19 cellular contexts compared by ENCODE assay signal in the genomic region with DNA sequence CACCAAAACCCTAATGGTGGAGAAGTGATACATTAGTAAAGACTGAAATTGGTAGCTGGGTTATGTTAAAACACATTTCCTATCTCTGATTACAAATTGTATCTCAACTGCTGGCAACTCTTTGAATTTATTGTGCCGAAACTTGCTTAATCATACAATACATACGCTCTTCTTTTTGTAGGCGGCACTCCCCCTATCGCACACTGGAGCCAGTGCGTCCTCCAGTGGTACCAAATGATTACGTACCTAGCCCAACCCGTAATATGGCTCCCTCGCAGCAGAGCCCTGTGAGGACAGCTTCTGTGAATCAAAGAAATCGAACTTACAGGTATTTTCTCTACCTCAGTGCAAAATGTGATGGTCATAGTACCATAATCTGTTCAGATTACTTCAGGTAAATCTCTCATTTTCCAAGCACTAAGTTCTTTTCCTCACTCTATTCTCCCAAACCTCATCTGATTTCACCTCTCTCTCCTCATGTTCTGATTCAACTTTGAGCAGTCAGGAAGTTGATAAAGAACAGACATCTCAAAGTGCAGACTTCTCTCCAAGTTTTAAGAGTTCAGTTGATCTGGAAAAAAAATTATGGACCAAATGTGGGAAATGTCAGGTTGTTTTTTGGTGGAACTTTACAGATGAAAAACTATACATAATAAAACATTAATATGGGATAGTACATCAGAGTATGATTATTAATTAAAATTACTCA.
DNase-seq lines count a peak whose midpoint lies in the region; ATAC-seq, FAIRE-seq and TF ChIP-seq lines count a peak whose summit lies in the region.
"Had no signal": no experiment of that assay in that cellular context is flagged by ENCODE, and none has a peak within 500 bp of the region (broad histone marks: within the 10 kb centered on the region; RNA-seq: fewer than 3 reads in every experiment).

No MANE protein-coding gene starts in this region.

- no peak overlapping the region for H3K4me2 ChIP-seq in A549
- no peak overlapping the region for H3K4me2 ChIP-seq in SK-N-SH
- no peak overlapping the region for H3K4me2 ChIP-seq in mammary epithelial cell (ENCODE audit: insufficient read depth, low read depth, low read length)
- H3K4me2 ChIP-seq: BLaER1 treated with 17β-estradiol and CSF1 and Interleukin-3, amounts not matched to agents 10 nM and 100 nM had no signal

- no peaks in the 10 kb centered on the region for H3K36me3 Mint-ChIP-seq in natural killer cell

- no peak for TF ChIP-seq POLR2A in A549 (IDR thresholded peaks at IDR 0.05; ENCODE audit: low read length)

- in situ Hi-C loops in mammary epithelial cell (cut with MboI; ENCODE audit: low sequenced_read_pairs in 2 of 2): no loop called here

- intact Hi-C loops in natural killer cell (cut with micrococcal nuclease): no loop called here
- intact Hi-C loops in mammary epithelial cell (cut with micrococcal nuclease): no loop called here

- H3K27me3 Mint-ChIP-seq in natural killer cell (ENCODE audit: low read depth in 2 of 2): no peaks in the 10 kb centered on the region
- H3K27me3 Mint-ChIP-seq: activated T-helper 17 cell treated with anti-CD3 and anti-CD28 coated beads, Interleukin-2, amount 50 U/mL, for 72 hours; naive thymus-derived CD4-positive, alpha-beta T cell had no signal

- H3K4me3 ChIP-seq in A549 (no peak overlapping the region), GM06990 (replicated peaks; ENCODE audit: low read depth, low read length) (no peak overlapping the region), SK-N-SH (ENCODE audit: low read depth in 2 of 2, low read length in 1 of 2) (no peak overlapping the region), fibroblast of the aortic adventitia (ENCODE audit: low read depth, low read length) (no peak overlapping the region), mammary epithelial cell (replicated peaks in 1 of 3; ENCODE audit: insufficient read depth in 1 of 3, low read depth in 2 of 3, low read length in 3 of 3) (no peak overlapping the region)
- H3K4me3 ChIP-seq: ascending aorta; BLaER1 treated with 17β-estradiol and CSF1 and Interleukin-3, amounts not matched to agents 10 nM and 100 nM; left lung; right atrium auricular region had no signal

- POLR2A ChIA-PET in A549 (lab: Yijun Ruan, JAX) (no interaction called here), SK-N-SH (lab: Yijun Ruan, JAX) (no interaction called here)

- H3K27ac Mint-ChIP-seq in natural killer cell: no peak overlapping the region
- H3K27ac Mint-ChIP-seq: activated T-helper 17 cell treated with anti-CD3 and anti-CD28 coated beads, Interleukin-2, amount 50 U/mL, for 72 hours; naive thymus-derived CD4-positive, alpha-beta T cell had no signal

- H3K9me3 ChIP-seq in A549 (no peaks in the 10 kb centered on the region), SK-N-SH (no peaks in the 10 kb centered on the region), mammary epithelial cell (replicated peaks; ENCODE audit: insufficient read depth, low read length) (peaks cover 3% of the 10 kb centered on the region)
- H3K9me3 ChIP-seq: ascending aorta, right atrium auricular region had no signal

- H3K79me2 ChIP-seq in SK-N-SH (ENCODE audit: insufficient read depth): peaks cover 36% of the 10 kb centered on the region
- no peaks in the 10 kb centered on the region for H3K79me2 ChIP-seq in mammary epithelial cell (ENCODE audit: insufficient read depth, low read length)

- FAIRE-seq in A549 (lab: Jason Lieb, UNC): no peak

- TF ChIP-seq CTCF in A549 (IDR thresholded peaks at IDR 0.05): peak; percentile 23; the same call in 2 of the 3 replicates
- peak; percentile 10 for TF ChIP-seq CTCF in GM06990 (IDR thresholded peaks at IDR 0.05; ENCODE audit: insufficient read depth, low read length, poor library complexity, severe bottlenecking)
- no peak; the same call in 1 of the 2 replicates for TF ChIP-seq CTCF in SK-N-SH (IDR thresholded peaks at IDR 0.05)
- TF ChIP-seq CTCF in fibroblast of the aortic adventitia (IDR thresholded peaks at IDR 0.05; ENCODE audit: insufficient read depth, low read length): no peak
- TF ChIP-seq CTCF in natural killer cell (IDR thresholded peaks at IDR 0.05): no peak
- TF ChIP-seq CTCF in mammary epithelial cell (conservative IDR thresholded peaks at IDR 0.05 in 1 of 2, IDR thresholded peaks at IDR 0.05 in 1 of 2; ENCODE audit: extremely low read depth in 1 of 2, insufficient read depth in 1 of 2, low read depth in 1 of 2, low read length in 2 of 2): no peak

- TF ChIP-seq RAD21 in A549 (conservative IDR thresholded peaks at IDR 0.05 in 1 of 2, IDR thresholded peaks at IDR 0.05 in 1 of 2) (peak; percentile 28 to 48; a peak in 3 of 5 replicates), SK-N-SH (IDR thresholded peaks at IDR 0.05; ENCODE audit: low read length) (peak; percentile 29; the same call in 1 of the 2 replicates)

- peaks cover 0 to 2% of the 10 kb centered on the region in 2 donors for H3K9me3 Mint-ChIP-seq in natural killer cell
- H3K9me3 Mint-ChIP-seq: activated T-helper 17 cell treated with anti-CD3 and anti-CD28 coated beads, Interleukin-2, amount 50 U/mL, for 72 hours had no signal

- H3K27ac ChIP-seq in A549: no peak overlapping the region
- peak overlapping the region in 1 of 2 experiments; percentile 23; a peak in 1 of 4 replicates for H3K27ac ChIP-seq in SK-N-SH (ENCODE audit: low read depth in 2 of 2, low read length in 1 of 2)
- H3K27ac ChIP-seq in mammary epithelial cell (ENCODE audit: insufficient read depth, low read depth, low read length): no peak overlapping the region
- H3K27ac ChIP-seq: ascending aorta; BLaER1 treated with 17β-estradiol and CSF1 and Interleukin-3, amounts not matched to agents 10 nM and 100 nM; left lung had no signal

- H3K4me1 ChIP-seq in A549: no peaks in the 10 kb centered on the region
- H3K4me1 ChIP-seq in SK-N-SH (ENCODE audit: control insufficient read depth in 1 of 2, insufficient read depth in 2 of 2, low read depth in 1 of 2, low read length in 1 of 2): peaks cover 0 to 6% of the 10 kb centered on the region in 2 experiments; a peak in 2 of 4 replicates
- H3K4me1 ChIP-seq in mammary epithelial cell (ENCODE audit: insufficient read depth, low read length): no peaks in the 10 kb centered on the region
- H3K4me1 ChIP-seq: ascending aorta; BLaER1 treated with 17β-estradiol and CSF1 and Interleukin-3, amounts not matched to agents 10 nM and 100 nM; left lung had no signal

- DNase-seq in A549 (ENCODE audit: low read depth in 1 of 2, low spot score in 1 of 2): peak; percentile 10 to 59
- no peak for DNase-seq in GM06990 (ENCODE audit: extremely low read depth, insufficient read length)
- DNase-seq in SK-N-SH: peak; percentile 20
- peak; percentile 32 for DNase-seq in fibroblast of the aortic adventitia (ENCODE audit: low read depth)
- no peak for DNase-seq in natural killer cell
- no peak for DNase-seq in mammary epithelial cell
- DNase-seq: activated CD4-positive, alpha-beta T cell treated with anti-CD3 and anti-CD28 coated beads, Interleukin-2, amount 50 U/mL, for 1 hour; GF-D8; left lung; naive thymus-derived CD4-positive, alpha-beta T cell; NCI-H187 treated with DMSO at 0.1 percent for 48 hours; stimulated activated CD4-positive, alpha-beta T cell treated with anti-CD3 and anti-CD28 coated beads, Interleukin-2, amount 100 ng/mL, for 48 hours; SW 1271 had no signal

- H3K9ac ChIP-seq in SK-N-SH: no peak overlapping the region
- H3K9ac ChIP-seq in mammary epithelial cell (ENCODE audit: insufficient read depth, low read length): no peak overlapping the region
- H3K9ac ChIP-seq: BLaER1 treated with 17β-estradiol and CSF1 and Interleukin-3, amounts not matched to agents 10 nM and 100 nM had no signal

- BruUV-seq in mammary epithelial cell (replicated peaks; lab: Mats Ljungman, UMichigan): no TSS peak

- H3K4me1 Mint-ChIP-seq in natural killer cell: peaks cover 6 to 9% of the 10 kb centered on the region in 2 donors
- H3K4me1 Mint-ChIP-seq: activated T-helper 17 cell treated with anti-CD3 and anti-CD28 coated beads, Interleukin-2, amount 50 U/mL, for 72 hours; naive thymus-derived CD4-positive, alpha-beta T cell had no signal

- TF ChIP-seq EP300 in A549 (IDR thresholded peaks at IDR 0.05) (no peak), SK-N-SH (IDR thresholded peaks at IDR 0.05; ENCODE audit: borderline replicate concordance in 1 of 2, low read depth in 1 of 2, low read length in 1 of 2) (no peak)

- H3K36me3 ChIP-seq in GM06990 (ENCODE audit: control insufficient read depth, insufficient read depth, low read length) (peaks cover 1% of the 10 kb centered on the region), SK-N-SH (replicated peaks in 1 of 2; ENCODE audit: control insufficient read depth in 1 of 2, insufficient read depth in 2 of 2, low read length in 1 of 2) (peaks cover 42 to 64% of the 10 kb centered on the region in 2 experiments), mammary epithelial cell (ENCODE audit: insufficient read depth, low read length) (peaks cover 2% of the 10 kb centered on the region)

- H3K4me3 Mint-ChIP-seq in natural killer cell: no peak overlapping the region
- H3K4me3 Mint-ChIP-seq: activated T-helper 17 cell treated with anti-CD3 and anti-CD28 coated beads, Interleukin-2, amount 50 U/mL, for 72 hours; naive thymus-derived CD4-positive, alpha-beta T cell had no signal

- CTCF ChIA-PET in A549 (lab: Yijun Ruan, JAX) (interaction anchor here (0.9 to 1.2 kb wide), 2 partner anchors 10 to 157 kb away, joined by 3 read pairs; no protein-coding TSS in a partner anchor), SK-N-SH (lab: Yijun Ruan, JAX) (interaction anchor here (0.5 kb wide), 1 partner anchor 63 kb away, joined by 3 read pairs; no protein-coding TSS in a partner anchor), mammary epithelial cell (lab: Charles Lee; ENCODE audit: low non-redundant PET) (no interaction called here)

- H3K27me3 ChIP-seq in GM06990 (replicated peaks; ENCODE audit: control insufficient read depth, insufficient read depth, low read length): no peaks in the 10 kb centered on the region
- H3K27me3 ChIP-seq in SK-N-SH (ENCODE audit: insufficient read depth): no peaks in the 10 kb centered on the region
- no peaks in the 10 kb centered on the region for H3K27me3 ChIP-seq in mammary epithelial cell (ENCODE audit: insufficient read depth, low read length)
- H3K27me3 ChIP-seq: ascending aorta; BLaER1 treated with 17β-estradiol and CSF1 and Interleukin-3, amounts not matched to agents 10 nM and 100 nM; left lung; right atrium auricular region had no signal

- ATAC-seq in A549 (peak; percentile 59 to 84; a peak in 3 of 6 replicates), GM18868 (IDR thresholded peaks at IDR 0.05; ENCODE audit: unreplicated experiment) (no peak), HG03520 (IDR thresholded peaks at IDR 0.05; ENCODE audit: unreplicated experiment) (no peak), natural killer cell (no peak)
- ATAC-seq: activated T-helper 17 cell treated with anti-CD3 and anti-CD28 coated beads, Interleukin-2, amount 50 U/mL, for 72 hours; left lung; naive thymus-derived CD4-positive, alpha-beta T cell had no signal

- no peaks in the 10 kb centered on the region for H4K20me1 ChIP-seq in SK-N-SH (ENCODE audit: insufficient read depth)
- no peaks in the 10 kb centered on the region for H4K20me1 ChIP-seq in mammary epithelial cell (ENCODE audit: insufficient read depth, low read length)

- H2AFZ ChIP-seq in SK-N-SH (ENCODE audit: low read depth) (no peak overlapping the region), mammary epithelial cell (ENCODE audit: low read depth, low read length) (no peak overlapping the region)

- peaks cover 19% of the 10 kb centered on the region for H3F3A ChIP-seq in SK-N-SH (replicated peaks; ENCODE audit: insufficient read depth)

- dilution Hi-C loops in mammary epithelial cell (cut with HindIII; ENCODE audit: low sequenced_read_pairs): no loop called here

- WGBS in A549 (ENCODE audit: missing lambda C conversion rate): 89% methylated on average over 9 of the region's 9 CpGs
- WGBS in SK-N-SH (ENCODE audit: low lambda C conversion rate): 96% methylated on average over 9 of the region's 9 CpGs
- 100% methylated on average over 9 of the region's 9 CpGs for WGBS in mammary epithelial cell (ENCODE audit: low coverage, missing lambda C conversion rate)

- H3K9me2 ChIP-seq in SK-N-SH: no peaks in the 10 kb centered on the region

Comparison
In these comparisons a context has a peak if more than half of its experiments do, and no peak if none do; other contexts are left out.
1. ATAC-seq: peak in A549 (2 of 2); none in GM18868 (single experiment), HG03520 (single experiment) and natural killer cell (0 of 3).
2. DNase-seq: peak in A549 (2 of 2), SK-N-SH (single experiment) and fibroblast of the aortic adventitia (single experiment); none in GM06990 (single experiment), natural killer cell (single experiment) and mammary epithelial cell (single experiment).
3. CTCF ChIP-seq: peak in A549 (single experiment) and GM06990 (single experiment); none in SK-N-SH (single experiment), fibroblast of the aortic adventitia (single experiment), natural killer cell (single experiment) and mammary epithelial cell (0 of 2).
4. Of the 12 proteins assayed by ChIP-seq in both A549 and SK-N-SH: peak only in A549: CTCF; only in SK-N-SH: none; in both: RAD21; in neither: 10.